In the genomic region with DNA sequence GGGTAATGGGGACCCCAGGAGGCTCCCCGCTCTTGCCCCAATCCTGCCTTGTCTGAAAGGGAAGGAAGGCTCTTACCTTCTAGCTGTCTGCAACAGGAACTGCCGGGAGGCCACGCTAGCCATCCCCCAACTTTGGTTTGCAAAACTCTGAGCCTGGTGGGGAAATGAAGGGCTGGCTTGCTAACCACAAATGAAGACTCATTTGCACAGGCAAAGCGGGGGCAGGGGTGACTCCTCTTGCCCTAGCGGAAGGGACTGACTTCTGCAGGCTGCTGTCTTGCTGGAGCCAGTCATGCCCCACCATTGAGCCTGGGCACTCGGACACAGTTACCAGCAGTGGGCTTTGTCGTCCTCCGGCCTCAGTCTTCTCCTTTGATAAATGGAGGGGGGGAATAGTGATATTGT, we compare ENCODE assay signal across 8 cellular contexts. TPM values are rescaled to one million over a fixed set of nuclear protein-coding genes. Genes with fewer than 3 reads are reported as not detected.
DNase-seq lines count a peak whose midpoint lies in the region; ATAC-seq, FAIRE-seq and TF ChIP-seq lines count a peak whose summit lies in the region.

No MANE protein-coding gene starts in this region.

- DNase-seq in GM12892 (ENCODE audit: insufficient read length) (peak; percentile 68), M059J (ENCODE audit: low read depth) (peak; percentile 81), medulla oblongata (ENCODE audit: extremely low spot score) (peak; percentile 73), aorta (peak; percentile 76 to 83), NCI-H524 (lab: John Stamatoyannopoulos, UW) (no peak), cortex of kidney (lab: John Stamatoyannopoulos, UW) (no peak)
- DNase-seq in activated T-cell treated with anti-CD3 and anti-CD28 coated beads, Interleukin-2, amount 50 U/mL, for 24 hours, result peak; percentile 52

- no peaks in the 10 kb centered on the region for H3K9me3 Mint-ChIP-seq in activated T-cell treated with anti-CD3 and anti-CD28 coated beads, Interleukin-2, amount 50 U/mL, for 24 hours

- TF ChIP-seq POLR2A in GM12892 (IDR thresholded peaks at IDR 0.05; ENCODE audit: low read depth, low read length), result peak; percentile 77

- H3K4me1 ChIP-seq in aorta (ENCODE audit: control insufficient read depth in 1 of 2, insufficient read depth in 2 of 2, low read length in 2 of 2), result no peaks in the 10 kb centered on the region

- intact Hi-C loops in aorta (cut with DNase I), result no loop called here

- ATAC-seq in GM21723 (IDR thresholded peaks at IDR 0.05; ENCODE audit: unreplicated experiment) (peak; percentile 69), aorta (ENCODE audit: low FRiP score) (peak; percentile 27)

- no peak overlapping the region for H3K27ac ChIP-seq in aorta (ENCODE audit: low read depth in 1 of 2, low read length in 2 of 2)

- no peaks in the 10 kb centered on the region for H3K9me3 ChIP-seq in aorta (ENCODE audit: control insufficient read depth, low read length)

- H3K4me3 ChIP-seq in aorta (ENCODE audit: low read length in 2 of 2), result no peak overlapping the region

- H3K27me3 ChIP-seq in aorta (ENCODE audit: control insufficient read depth in 1 of 2, insufficient read depth in 2 of 2, low read length in 1 of 2), result no peaks in the 10 kb centered on the region

- H3K27me3 Mint-ChIP-seq in activated T-cell treated with anti-CD3 and anti-CD28 coated beads, Interleukin-2, amount 50 U/mL, for 24 hours, result peaks cover under 1% of the 10 kb centered on the region

- 77 to 84% methylated on average over 8 of the region's 8 CpGs for WGBS in aorta, 2 donors

- H3K4me3 Mint-ChIP-seq in activated T-cell treated with anti-CD3 and anti-CD28 coated beads, Interleukin-2, amount 50 U/mL, for 24 hours, result no peak overlapping the region

- H3K27ac Mint-ChIP-seq in activated T-cell treated with anti-CD3 and anti-CD28 coated beads, Interleukin-2, amount 50 U/mL, for 24 hours, result no peak overlapping the region

- no peaks in the 10 kb centered on the region for H3K36me3 Mint-ChIP-seq in activated T-cell treated with anti-CD3 and anti-CD28 coated beads, Interleukin-2, amount 50 U/mL, for 24 hours (ENCODE audit: low read depth)

- FAIRE-seq in GM12892 (lab: Jason Lieb, UNC), result peak; percentile 94

- H3K4me1 Mint-ChIP-seq in activated T-cell treated with anti-CD3 and anti-CD28 coated beads, Interleukin-2, amount 50 U/mL, for 24 hours (ENCODE audit: low read depth), result peaks cover 16% of the 10 kb centered on the region

- no peaks in the 10 kb centered on the region for H3K36me3 ChIP-seq in aorta (ENCODE audit: control insufficient read depth in 1 of 2, insufficient read depth in 2 of 2, low read length in 1 of 2)

RNA-seq across cellular contexts. Expression of a gene that starts 52.6 kb away (rescaled TPM):
- 137 TPM for polyA plus RNA-seq in GM12892 (2012; ENCODE audit: missing spikeins)
- total RNA-seq in M059J (2014; rRNA removed; shearing (Covaris generic)), result 1.3 and 3.2 TPM in 2 replicates
- total RNA-seq in aorta, result 10 to 100 TPM; 21.2 to 48.4 TPM
- polyA plus RNA-seq in aorta, result 1 to 10 TPM; 2.5 to 3.0 TPM

Comparison
In these comparisons a context has a peak if more than half of its experiments do, and no peak if none do; other contexts are left out.
1. DNase-seq: peak in GM12892 (single experiment), M059J (single experiment), activated T-cell treated with anti-CD3 and anti-CD28 coated beads, Interleukin-2, amount 50 U/mL, for 24 hours (single experiment), medulla oblongata (single experiment) and aorta (2 of 2); none in NCI-H524 (0 of 2) and cortex of kidney (single experiment).